Comparison of ENCODE assay signal across 19 cellular contexts in the genomic region with DNA sequence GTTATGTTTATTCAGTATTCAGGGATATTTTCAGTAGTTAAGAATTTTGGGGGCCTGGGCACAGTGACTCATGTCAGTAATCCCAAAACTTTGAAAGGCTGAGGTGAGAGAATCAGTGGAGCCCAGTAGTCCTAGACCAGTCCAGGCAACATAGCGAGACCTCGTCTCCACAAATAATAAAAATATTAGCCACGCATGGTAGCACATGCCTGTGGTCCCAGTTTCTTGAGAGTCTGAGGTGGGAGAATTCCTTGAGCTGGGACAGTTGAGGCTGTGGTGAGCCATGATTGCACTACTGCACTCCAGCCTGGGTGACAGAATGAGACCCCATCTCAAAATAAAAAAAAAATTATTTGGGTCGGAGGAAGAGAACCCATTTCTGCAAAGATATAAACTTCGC. TPM values are rescaled to one million over a fixed set of nuclear protein-coding genes. Genes with fewer than 3 reads are reported as not detected.
DNase-seq lines count a peak whose midpoint lies in the region; ATAC-seq, FAIRE-seq and TF ChIP-seq lines count a peak whose summit lies in the region.
"Had no signal": no experiment of that assay in that cellular context is flagged by ENCODE, and none has a peak within 500 bp of the region (broad histone marks: within the 10 kb centered on the region; RNA-seq: fewer than 3 reads in every experiment).

No MANE protein-coding gene starts in this region.

- intact Hi-C loops in mucosa of descending colon (cut with DNase I, micrococcal nuclease): no loop called here

- no peak for TF ChIP-seq RAD21 in A549 (conservative IDR thresholded peaks at IDR 0.05 in 1 of 2, IDR thresholded peaks at IDR 0.05 in 1 of 2)

- no peak for TF ChIP-seq CTCF in A549 (IDR thresholded peaks at IDR 0.05)
- no peak for TF ChIP-seq CTCF in mucosa of descending colon (IDR thresholded peaks at IDR 0.05)
- no peak for TF ChIP-seq CTCF in Peyer's patch (IDR thresholded peaks at IDR 0.05)

- peaks cover 92% of the 10 kb centered on the region for H3K4me1 ChIP-seq in A549
- H3K4me1 ChIP-seq in mucosa of descending colon (ENCODE audit: low read depth): peaks cover 8% of the 10 kb centered on the region
- no peaks in the 10 kb centered on the region for H3K4me1 ChIP-seq in Peyer's patch
- H3K4me1 ChIP-seq: BE2C, HAP-1 had no signal

- no peak for FAIRE-seq in A549 (lab: Jason Lieb, UNC)
- FAIRE-seq: A204.1, D721Med, GM19239, H1, HTR-8/SVneo had no signal

- H3K4me2 ChIP-seq in A549: peak overlapping the region; percentile 62

- no peak for TF ChIP-seq EP300 in A549 (IDR thresholded peaks at IDR 0.05)

- H3K4me3 ChIP-seq in A549 (no peak overlapping the region), mucosa of descending colon (no peak overlapping the region), Peyer's patch (no peak overlapping the region)
- H3K4me3 ChIP-seq: HAP-1 had no signal

- CTCF ChIA-PET in A549 (lab: Yijun Ruan, JAX): interaction anchor here (1.0 to 1.3 kb wide), 3 partner anchors 8 to 65 kb away, joined by 3 to 4 read pairs (median 4); no protein-coding TSS in a partner anchor

- H3K9me3 ChIP-seq in A549 (no peaks in the 10 kb centered on the region), mucosa of descending colon (no peaks in the 10 kb centered on the region), Peyer's patch (no peaks in the 10 kb centered on the region)
- H3K9me3 ChIP-seq: BE2C, HAP-1 had no signal

- POLR2A ChIA-PET in A549 (lab: Yijun Ruan, JAX): interaction anchor here (0.7 kb wide), 1 partner anchor 28 kb away, joined by 3 read pairs; no protein-coding TSS in a partner anchor

- H3K36me3 ChIP-seq in mucosa of descending colon (ENCODE audit: low read depth): no peaks in the 10 kb centered on the region
- H3K36me3 ChIP-seq in Peyer's patch: no peaks in the 10 kb centered on the region
- H3K36me3 ChIP-seq: BE2C, HAP-1 had no signal

- no peak for ATAC-seq in A549
- ATAC-seq in activated CD4-positive, CD25-positive, alpha-beta regulatory T cell treated with anti-CD3 and anti-CD28 coated beads, Interleukin-2, amount 50 U/mL, for 24 hours: no peak
- no peak for ATAC-seq in mucosa of descending colon

- no peak for DNase-seq in A549 (ENCODE audit: low read depth in 1 of 2, low spot score in 1 of 2)
- peak; percentile 72 for DNase-seq in M059J (ENCODE audit: low read depth)
- DNase-seq in astrocyte of the hippocampus (ENCODE audit: low read depth, low spot score): peak; percentile 76
- DNase-seq in kidney tubule cell (ENCODE audit: low spot score): peak; percentile 26
- DNase-seq in mucosa of descending colon: no peak
- no peak for DNase-seq in Peyer's patch
- DNase-seq: BE2C; CD4-positive, alpha-beta memory T cell; DND-41; GF-D8; HFFc6 had no signal

- 88% methylated on average over 5 of the region's 5 CpGs for WGBS in A549 (ENCODE audit: missing lambda C conversion rate)

- H3K27ac ChIP-seq in A549: peak overlapping the region; percentile 54 to 55; a peak in 4 of 6 replicates
- no peak overlapping the region for H3K27ac ChIP-seq in Peyer's patch
- H3K27ac ChIP-seq: C4-2B had no signal

- TF ChIP-seq POLR2A in A549 (IDR thresholded peaks at IDR 0.05; ENCODE audit: low read length) (no peak), Peyer's patch (IDR thresholded peaks at IDR 0.05) (no peak)

- H3K27me3 ChIP-seq in Peyer's patch: no peaks in the 10 kb centered on the region
- H3K27me3 ChIP-seq: BE2C had no signal

TF ChIP-seq in A549, 52 proteins besides CTCF, POLR2A, EP300 and RAD21:
- TF ChIP-seq NFE2L2 (conservative IDR thresholded peaks at IDR 0.05; ENCODE audit: low read length) (no peak), NPAS2 (CRISPR knock-in tag; IDR thresholded peaks at IDR 0.05; ENCODE audit: borderline replicate concordance) (no peak), EHMT2 (IDR thresholded peaks at IDR 0.05; ENCODE audit: low read depth) (no peak), RNF2 (IDR thresholded peaks at IDR 0.05; ENCODE audit: borderline replicate concordance, low read depth) (no peak), ZC3H11A (IDR thresholded peaks at IDR 0.05) (no peak), HOXB13 (CRISPR knock-in tag; IDR thresholded peaks at IDR 0.05; ENCODE audit: low read depth) (no peak), FOSL2 (IDR thresholded peaks at IDR 0.05) (no peak), FOSL2 (CRISPR knock-in tag; IDR thresholded peaks at IDR 0.05) (no peak), KDM1A (IDR thresholded peaks at IDR 0.05; ENCODE audit: low read depth) (no peak), GATA3 (IDR thresholded peaks at IDR 0.05; ENCODE audit: borderline replicate concordance) (no peak), EHF (CRISPR knock-in tag; IDR thresholded peaks at IDR 0.05) (no peak), HDAC2 (IDR thresholded peaks at IDR 0.05) (no peak), MAFK (IDR thresholded peaks at IDR 0.05; ENCODE audit: partially characterized antibody) (no peak), RFX5 (IDR thresholded peaks at IDR 0.05) (no peak), TFCP2L1 (CRISPR knock-in tag; IDR thresholded peaks at IDR 0.05) (no peak), NR3C1 (IDR thresholded peaks at IDR 0.05) (no peak), JUNB (IDR thresholded peaks at IDR 0.05) (no peak), CBX8 (IDR thresholded peaks at IDR 0.05) (no peak)
- TF ChIP-seq, protein P1, sequence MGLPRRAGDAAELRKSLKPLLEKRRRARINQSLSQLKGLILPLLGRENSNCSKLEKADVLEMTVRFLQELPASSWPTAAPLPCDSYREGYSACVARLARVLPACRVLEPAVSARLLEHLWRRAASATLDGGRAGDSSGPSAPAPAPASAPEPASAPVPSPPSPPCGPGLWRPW (IDR thresholded peaks at IDR 0.05): no peak
- TF ChIP-seq, protein P2, sequence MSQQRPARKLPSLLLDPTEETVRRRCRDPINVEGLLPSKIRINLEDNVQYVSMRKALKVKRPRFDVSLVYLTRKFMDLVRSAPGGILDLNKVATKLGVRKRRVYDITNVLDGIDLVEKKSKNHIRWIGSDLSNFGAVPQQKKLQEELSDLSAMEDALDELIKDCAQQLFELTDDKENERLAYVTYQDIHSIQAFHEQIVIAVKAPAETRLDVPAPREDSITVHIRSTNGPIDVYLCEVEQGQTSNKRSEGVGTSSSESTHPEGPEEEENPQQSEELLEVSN (IDR thresholded peaks at IDR 0.05; ENCODE audit: borderline replicate concordance, low read depth): no peak

RNA-seq across cellular contexts. Expression of a gene that starts 20.3 kb away (rescaled TPM):
- polyA plus RNA-seq in A549 (2011; rRNA removed) (176 and 181 TPM in 2 replicates), A549 (2017; fragmentation: RNase III; extraction: RNeasy Plus Mini Kit Qiagen cat#74134 plus additional on column Dnase treatment) (53.9 to 61.1 TPM (median 55.4 TPM) in 3 replicates)
- polyA plus RNA-seq in A549 (2012; cell fraction: cytosol; rRNA removed): 34.3 and 35.0 TPM in 2 replicates
- polyA plus RNA-seq in A549 (2012; cell fraction: nucleus; rRNA removed): 42.9 and 53.7 TPM in 2 replicates
- polyA minus RNA-seq in A549 (2011; rRNA and poly(A)+ RNA removed): 202 and 259 TPM in 2 replicates
- 8.1 and 8.8 TPM in 2 replicates for total RNA-seq in M059J (2014; rRNA removed; shearing (Covaris generic))
- total RNA-seq in mucosa of descending colon (10 to 100 TPM; 14.1 to 17.6 (median 17.1) TPM), Peyer's patch (10 to 100 TPM; 15.7 to 43.3 (median 32.2) TPM)
- polyA plus RNA-seq: CD4-positive, alpha-beta memory T cell had no signal

Comparison
In these comparisons a context has a peak if more than half of its experiments do, and no peak if none do; other contexts are left out.
1. DNase-seq: peak in M059J (single experiment), astrocyte of the hippocampus (single experiment) and kidney tubule cell (single experiment); none in A549 (0 of 2), mucosa of descending colon (0 of 3) and Peyer's patch (0 of 3).
2. H3K27ac ChIP-seq: peak in A549 (2 of 2); none in Peyer's patch (0 of 4).